Comparison of ENCODE assay signal across 9 cellular contexts in genomic region chr3:102163039-102163817, GRCh38.
DNase-seq lines count a peak whose midpoint lies in the region; ATAC-seq, FAIRE-seq and TF ChIP-seq lines count a peak whose summit lies in the region.
"Had no signal": no experiment of that assay in that cellular context is flagged by ENCODE, and none has a peak within 500 bp of the region (broad histone marks: within the 10 kb centered on the region; RNA-seq: fewer than 3 reads in every experiment).

No MANE protein-coding gene starts in this region.

- H3K4me3 ChIP-seq in right atrium auricular region = no peak overlapping the region
- no peak overlapping the region for H3K4me3 ChIP-seq in thyroid gland (replicated peaks in 1 of 3)

- H3K4me1 ChIP-seq in right atrium auricular region (peaks cover 0 to 19% of the 10 kb centered on the region in 2 donors), thyroid gland (peaks cover 10 to 20% of the 10 kb centered on the region in 2 donors)

- H3K27ac Mint-ChIP-seq in effector memory CD8-positive, alpha-beta T cell = no peak overlapping the region

- WGBS in thyroid gland, 2 donors = 4 to 6% methylated on average over 1 of the region's 1 CpG

- H3K9me3 ChIP-seq in right atrium auricular region (no peaks in the 10 kb centered on the region), thyroid gland (no peaks in the 10 kb centered on the region)

- no peaks in the 10 kb centered on the region for H3K36me3 Mint-ChIP-seq in effector memory CD8-positive, alpha-beta T cell (ENCODE audit: insufficient read depth)

- no peak for ATAC-seq in GM19035 (IDR thresholded peaks at IDR 0.05; ENCODE audit: unreplicated experiment)
- no peak for ATAC-seq in effector memory CD8-positive, alpha-beta T cell (replicated peaks)
- ATAC-seq: HCT116 had no signal

- no peaks in the 10 kb centered on the region for H3K36me3 ChIP-seq in right atrium auricular region
- no peaks in the 10 kb centered on the region for H3K36me3 ChIP-seq in thyroid gland

- no peaks in the 10 kb centered on the region for H3K9me3 Mint-ChIP-seq in effector memory CD8-positive, alpha-beta T cell

- peak; percentile 51 for DNase-seq in DMS53 (lab: John Stamatoyannopoulos, UW)
- DNase-seq in DMS53 treated with DMSO at 0.1 percent for 48 hours (lab: John Stamatoyannopoulos, UW; ENCODE audit: unreplicated experiment) = no peak
- peak; percentile 72 for DNase-seq in right atrium auricular region (ENCODE audit: low spot score)
- DNase-seq in thyroid gland = peak; percentile 40 to 46
- DNase-seq in effector memory CD8-positive, alpha-beta T cell = no peak
- DNase-seq in frontal cortex (ENCODE audit: low spot score in 2 of 2) = no peak

- intact Hi-C loops in thyroid gland (cut with DNase I) = no loop called here

- H3K27ac ChIP-seq in VCaP (peak overlapping the region; percentile 37), right atrium auricular region (peak overlapping the region; percentile 35 to 62), thyroid gland (peak overlapping the region; percentile 61 to 66 (median 62))

- TF ChIP-seq POLR2A in thyroid gland (IDR thresholded peaks at IDR 0.05) = no peak

- H3K27me3 ChIP-seq in right atrium auricular region (no peaks in the 10 kb centered on the region), thyroid gland (no peaks in the 10 kb centered on the region)

- H3K27me3 Mint-ChIP-seq in effector memory CD8-positive, alpha-beta T cell = no peaks in the 10 kb centered on the region

- peaks cover 2 to 3% of the 10 kb centered on the region in 2 donors for H3K4me1 Mint-ChIP-seq in effector memory CD8-positive, alpha-beta T cell (ENCODE audit: low read depth in 2 of 2)

- H3K4me3 Mint-ChIP-seq in effector memory CD8-positive, alpha-beta T cell = no peak overlapping the region

- FAIRE-seq in frontal cortex (lab: Jason Lieb, UNC) = no peak

- TF ChIP-seq CTCF in VCaP (conservative IDR thresholded peaks at IDR 0.05) = no peak
- TF ChIP-seq CTCF in right atrium auricular region (IDR thresholded peaks at IDR 0.05) = no peak
- TF ChIP-seq CTCF in thyroid gland (IDR thresholded peaks at IDR 0.05) = no peak

Comparison
In these comparisons a context has a peak if more than half of its experiments do, and no peak if none do; other contexts are left out.
1. DNase-seq: peak in DMS53 (single experiment), right atrium auricular region (single experiment) and thyroid gland (2 of 2); none in DMS53 treated with DMSO at 0.1 percent for 48 hours (single experiment), effector memory CD8-positive, alpha-beta T cell (0 of 3) and frontal cortex (0 of 2).
2. Peak in every context shown above with its lines, with median percentiles within 50 percentile points of each other: H3K27ac ChIP-seq.